In the genomic region with DNA sequence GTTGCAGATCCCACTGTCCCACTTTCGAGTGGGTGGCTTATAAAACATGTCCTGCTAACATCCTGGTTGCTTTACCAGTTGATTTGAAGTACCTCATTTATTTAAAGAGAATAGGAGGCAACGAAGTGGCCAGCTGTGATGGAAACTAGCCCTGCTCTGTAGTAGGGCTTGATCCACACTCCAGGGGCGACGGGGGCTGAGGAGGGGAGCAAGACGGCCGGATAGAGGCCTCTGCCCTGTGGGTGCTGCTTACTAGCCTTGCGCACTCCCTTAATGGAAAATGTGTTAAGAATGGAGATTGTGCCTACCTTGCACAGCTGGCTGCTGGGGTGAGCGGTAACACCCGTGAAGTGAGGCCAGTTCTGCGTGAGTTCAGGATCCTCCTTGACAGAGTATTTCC, we compare ENCODE assay signal across 16 cellular contexts. TPM values are rescaled to one million over a fixed set of nuclear protein-coding genes. Genes with fewer than 3 reads are reported as not detected.
DNase-seq lines count a peak whose midpoint lies in the region; ATAC-seq and TF ChIP-seq lines count a peak whose summit lies in the region.
"Had no signal": no experiment of that assay in that cellular context is flagged by ENCODE, and none has a peak within 500 bp of the region (broad histone marks: within the 10 kb centered on the region; RNA-seq: fewer than 3 reads in every experiment).

No MANE protein-coding gene starts in this region.

- peak overlapping the region; percentile 97 for H3K27ac Mint-ChIP-seq in activated CD8-positive, alpha-beta memory T cell treated with anti-CD3 and anti-CD28 coated beads, Interleukin-2, amount 10 ng/mL, durations not matched to agents 7 days and 5 days
- H3K27ac Mint-ChIP-seq in central memory CD8-positive, alpha-beta T cell (ENCODE audit: low read depth) = peak overlapping the region; percentile 99

- no peaks in the 10 kb centered on the region for H3K9me3 ChIP-seq in spleen
- H3K9me3 ChIP-seq: MG63, SJSA1, uterus had no signal

- H3K4me3 ChIP-seq in spleen = no peak overlapping the region
- H3K4me3 ChIP-seq: MG63, SJSA1, uterus had no signal

- H3K4me1 ChIP-seq in spleen = peaks cover 4 to 34% (median 18%) of the 10 kb centered on the region in 6 donors
- H3K4me1 ChIP-seq: SJSA1, uterus had no signal

- intact Hi-C loops in spleen (cut with DNase I; ENCODE audit: low total_unique reads) = no loop called here
- intact Hi-C loops in left colon (cut with DNase I, micrococcal nuclease) = no loop called here

- H3K36me3 ChIP-seq in spleen = peaks cover 0 to 100% (median 48%) of the 10 kb centered on the region in 6 donors
- H3K36me3 ChIP-seq: uterus had no signal

- peaks cover 31% of the 10 kb centered on the region for H3K4me1 Mint-ChIP-seq in activated CD8-positive, alpha-beta memory T cell treated with anti-CD3 and anti-CD28 coated beads, Interleukin-2, amount 10 ng/mL, durations not matched to agents 7 days and 5 days
- H3K4me1 Mint-ChIP-seq in central memory CD8-positive, alpha-beta T cell = peaks cover 53% of the 10 kb centered on the region

- TF ChIP-seq CTCF in RWPE1 (conservative IDR thresholded peaks at IDR 0.05; ENCODE audit: low read depth) = no peak
- no peak for TF ChIP-seq CTCF in spleen (IDR thresholded peaks at IDR 0.05 in 8 of 11, conservative IDR thresholded peaks at IDR 0.05 in 3 of 11)

- TF ChIP-seq POLR2A in spleen (IDR thresholded peaks at IDR 0.05) = no peak

- peaks cover 33% of the 10 kb centered on the region for H3K36me3 Mint-ChIP-seq in activated CD8-positive, alpha-beta memory T cell treated with anti-CD3 and anti-CD28 coated beads, Interleukin-2, amount 10 ng/mL, durations not matched to agents 7 days and 5 days
- H3K36me3 Mint-ChIP-seq in central memory CD8-positive, alpha-beta T cell (ENCODE audit: insufficient read depth) = peaks cover 52% of the 10 kb centered on the region

- POLR2A ChIA-PET in RWPE1 (lab: Yijun Ruan, JAX; ENCODE audit: low non-redundant PET) = no interaction called here

- no peaks in the 10 kb centered on the region for H3K9me3 Mint-ChIP-seq in activated CD8-positive, alpha-beta memory T cell treated with anti-CD3 and anti-CD28 coated beads, Interleukin-2, amount 10 ng/mL, durations not matched to agents 7 days and 5 days (ENCODE audit: low read depth)
- H3K9me3 Mint-ChIP-seq in central memory CD8-positive, alpha-beta T cell = no peaks in the 10 kb centered on the region

- WGBS in spleen, 5 donors = 86 to 94% (median 88%) methylated on average over 10 of the region's 10 CpGs

- H3K4me3 Mint-ChIP-seq in activated CD8-positive, alpha-beta memory T cell treated with anti-CD3 and anti-CD28 coated beads, Interleukin-2, amount 10 ng/mL, durations not matched to agents 7 days and 5 days = peak overlapping the region; percentile 69
- H3K4me3 Mint-ChIP-seq in central memory CD8-positive, alpha-beta T cell = peak overlapping the region; percentile 64

- CTCF ChIA-PET in activated CD8-positive, alpha-beta memory T cell treated with anti-CD3 and anti-CD28 coated beads, Interleukin-2, amount 10 ng/mL, durations not matched to agents 7 days and 5 days (lab: Charles Lee) = interaction anchor here (0.6 to 3.1 kb wide), 4 partner anchors 14 to 359 kb away, joined by 3 to 15 read pairs (median 3); no protein-coding TSS in a partner anchor
- CTCF ChIA-PET in RWPE1 (lab: Yijun Ruan, JAX) = no interaction called here

- no peak for DNase-seq in activated CD8-positive, alpha-beta memory T cell treated with anti-CD3 and anti-CD28 coated beads, Interleukin-2, amount 10 ng/mL, durations not matched to agents 7 days and 5 days
- DNase-seq in activated CD8-positive, alpha-beta memory T cell treated with anti-CD3 and anti-CD28 coated beads for 24 hours = no peak
- DNase-seq in RWPE1 (ENCODE audit: low spot score) = no peak
- no peak for DNase-seq in central memory CD8-positive, alpha-beta T cell (ENCODE audit: low spot score in 2 of 2)
- DNase-seq in spleen = no peak
- no peak for DNase-seq in left colon
- no peak for DNase-seq in SIG-M5 (lab: John Stamatoyannopoulos, UW)
- no peak for DNase-seq in NCI-H226
- DNase-seq: aorta, H7, kidney, MG63, midbrain, NCI-H187 treated with DMSO at 0.1 percent for 48 hours, uterus had no signal

- no peak for ATAC-seq in activated CD8-positive, alpha-beta memory T cell treated with anti-CD3 and anti-CD28 coated beads, Interleukin-2, amount 10 ng/mL, durations not matched to agents 7 days and 5 days
- no peak for ATAC-seq in central memory CD8-positive, alpha-beta T cell (replicated peaks; ENCODE audit: extremely low read depth, poor library complexity, severe bottlenecking)
- no peak for ATAC-seq in left colon

- H3K27ac ChIP-seq in RWPE1 (peak overlapping the region; percentile 19; the same call in 1 of the 2 replicates), spleen (peak overlapping the region; percentile 55 to 83 (median 65))
- H3K27ac ChIP-seq: SJSA1, uterus had no signal

- H3K27me3 Mint-ChIP-seq in activated CD8-positive, alpha-beta memory T cell treated with anti-CD3 and anti-CD28 coated beads, Interleukin-2, amount 10 ng/mL, durations not matched to agents 7 days and 5 days = no peaks in the 10 kb centered on the region
- H3K27me3 Mint-ChIP-seq in central memory CD8-positive, alpha-beta T cell = no peaks in the 10 kb centered on the region

- no peaks in the 10 kb centered on the region for H3K27me3 ChIP-seq in spleen (replicated peaks in 1 of 7)
- H3K27me3 ChIP-seq: MG63, SJSA1, uterus had no signal

RNA-seq across cellular contexts. Expression of a gene that starts 41.1 kb away (rescaled TPM):
- 1 to 10 TPM; 9.3 to 9.6 TPM for total RNA-seq in activated CD8-positive, alpha-beta memory T cell treated with anti-CD3 and anti-CD28 coated beads, Interleukin-2, amount 10 ng/mL, durations not matched to agents 7 days and 5 days
- total RNA-seq in spleen = 10 to 100 TPM in 4 of 7 donors, 1 to 10 TPM in 3; 6.1 to 13.4 (median 10.4) TPM
- 10 to 100 TPM in 2 of 3 donors, 1 to 10 TPM in 1; 4.8 to 17.4 (median 11.2) TPM for polyA plus RNA-seq in spleen
- 1 to 10 TPM; 1.7 to 7.2 TPM for total RNA-seq in left colon

RNA-seq across cellular contexts. Expression of a gene that starts 54.0 kb away (rescaled TPM):
- 10 to 100 TPM; 71.5 to 71.7 TPM for total RNA-seq in activated CD8-positive, alpha-beta memory T cell treated with anti-CD3 and anti-CD28 coated beads, Interleukin-2, amount 10 ng/mL, durations not matched to agents 7 days and 5 days
- total RNA-seq in spleen (10 to 100 TPM; 62.2 to 83.2 (median 67.1) TPM), left colon (10 to 100 TPM; 63.6 to 69.4 TPM)
- 10 to 100 TPM in 1 of 3 donors, 1 to 10 TPM in 2; 6.0 to 10.4 (median 6.3) TPM for polyA plus RNA-seq in spleen
